In the genomic region with DNA sequence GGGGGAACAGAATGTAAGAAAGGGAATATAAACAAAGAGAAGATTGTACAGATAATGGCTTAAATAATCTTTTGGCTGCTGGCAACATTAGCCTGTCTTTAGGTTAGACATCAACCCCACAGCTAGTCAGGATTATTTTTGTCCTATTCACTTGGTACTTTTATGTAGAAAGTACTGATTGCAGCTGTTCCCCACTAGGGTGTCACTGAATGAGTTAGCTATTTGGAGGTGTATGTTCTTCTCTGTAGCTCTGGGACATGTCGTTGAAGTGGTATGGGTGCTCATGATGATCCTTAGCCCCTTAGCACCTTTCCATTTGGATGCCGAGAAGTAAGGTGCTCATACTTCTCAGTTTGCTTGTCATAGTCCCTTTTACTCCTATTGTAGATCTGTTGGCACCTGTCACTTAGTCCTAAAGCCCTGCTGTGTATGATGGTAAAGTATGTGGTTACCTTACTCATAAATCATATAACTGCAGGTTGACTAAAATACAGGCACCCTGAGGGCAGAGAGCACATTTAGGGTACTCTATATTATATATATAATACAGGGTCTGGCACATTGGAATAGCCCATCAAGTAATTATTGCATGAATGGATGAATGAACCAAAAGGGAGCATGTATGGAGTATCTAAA, we compare ENCODE assay signal across 2 cellular contexts.
TF ChIP-seq lines count a peak whose summit lies in the region.

No MANE protein-coding gene starts in this region.

TF ChIP-seq in GM23338, 12 proteins besides CTCF, POLR2A, EP300 and RAD21 (continues in another document):
- no peak for TF ChIP-seq EZH2 (IDR thresholded peaks at IDR 0.05; ENCODE audit: low read depth, unreplicated experiment)
- TF ChIP-seq STAT1 (IDR thresholded peaks at IDR 0.05; ENCODE audit: unreplicated experiment): no peak
- no peak for TF ChIP-seq CREB1 (CRISPR knock-in tag; IDR thresholded peaks at IDR 0.05; ENCODE audit: low read depth)
- TF ChIP-seq NANOG (IDR thresholded peaks at IDR 0.05; ENCODE audit: borderline replicate concordance): no peak
- TF ChIP-seq ZNF462 (CRISPR knock-in tag; IDR thresholded peaks at IDR 0.05): no peak
- no peak for TF ChIP-seq ETS1 (IDR thresholded peaks at IDR 0.05)
- no peak for TF ChIP-seq ZNF331 (CRISPR knock-in tag; IDR thresholded peaks at IDR 0.05; ENCODE audit: low read depth)
- TF ChIP-seq POLR2AphosphoS5 (IDR thresholded peaks at IDR 0.05; ENCODE audit: low read depth): no peak
- no peak for TF ChIP-seq EZH2phosphoT487 (IDR thresholded peaks at IDR 0.05; ENCODE audit: unreplicated experiment)
- TF ChIP-seq JUNB (IDR thresholded peaks at IDR 0.05; ENCODE audit: unreplicated experiment): no peak

TF ChIP-seq in GM12878, 131 proteins besides CTCF, POLR2A, EP300 and RAD21:
- TF ChIP-seq NRF1 (conservative IDR thresholded peaks at IDR 0.05; ENCODE audit: low read depth, low read length): no peak
- TF ChIP-seq E2F4 (IDR thresholded peaks at IDR 0.05; ENCODE audit: low read depth, low read length): no peak
